Comparison of ENCODE assay signal across 8 cellular contexts in genomic region chr1:112391603-112391940, GRCh38. TPM values are rescaled to one million over a fixed set of nuclear protein-coding genes. Genes with fewer than 3 reads are reported as not detected.
DNase-seq lines count a peak whose midpoint lies in the region; ATAC-seq and TF ChIP-seq lines count a peak whose summit lies in the region.

No MANE protein-coding gene starts in this region.

- H3K4me1 Mint-ChIP-seq in activated CD4-positive, alpha-beta memory T cell treated with anti-CD3 and anti-CD28 coated beads, Interleukin-2, amount 10 ng/mL, durations not matched to agents 7 days and 5 days, result peaks cover 43% of the 10 kb centered on the region
- H3K4me1 Mint-ChIP-seq in activated CD4-positive, alpha-beta memory T cell treated with anti-CD3 and anti-CD28 coated beads for 36 hours (ENCODE audit: low read depth), result peaks cover 34% of the 10 kb centered on the region

- H3K9me3 ChIP-seq in mammary epithelial cell (replicated peaks; ENCODE audit: insufficient read depth, low read length) (no peaks in the 10 kb centered on the region), lung (ENCODE audit: control insufficient read depth in 2 of 2, insufficient read depth in 1 of 2, low read length in 1 of 2) (no peaks in the 10 kb centered on the region), tibial nerve (no peaks in the 10 kb centered on the region)

- H3K4me1 ChIP-seq in mammary epithelial cell (ENCODE audit: insufficient read depth, low read length) (peaks cover 39% of the 10 kb centered on the region), lung (ENCODE audit: control insufficient read depth in 2 of 2, insufficient read depth in 2 of 2, low read length in 2 of 2) (peaks cover 6 to 10% of the 10 kb centered on the region in 2 donors), tibial nerve (peaks cover 0 to 56% (median 25%) of the 10 kb centered on the region in 4 donors)

- H2AFZ ChIP-seq in mammary epithelial cell (ENCODE audit: low read depth, low read length), result peak overlapping the region; percentile 95

- no peaks in the 10 kb centered on the region for H3K36me3 ChIP-seq in mammary epithelial cell (ENCODE audit: insufficient read depth, low read length)
- H3K36me3 ChIP-seq in lung (ENCODE audit: control insufficient read depth in 2 of 2, insufficient read depth in 2 of 2, low read length in 2 of 2), result no peaks in the 10 kb centered on the region
- H3K36me3 ChIP-seq in tibial nerve, result no peaks in the 10 kb centered on the region

- intact Hi-C loops in activated CD4-positive, alpha-beta memory T cell treated with anti-CD3 and anti-CD28 coated beads for 36 hours (cut with micrococcal nuclease), result loop anchor here (1.0 kb wide), 1 partner anchor 75 kb away; no protein-coding TSS in a partner anchor
- intact Hi-C loops in mammary epithelial cell (cut with micrococcal nuclease), result loop anchor here (1.0 to 2.0 kb wide), 4 partner anchors 111 to 323 kb away; partner anchors contain the start of gene PPM1J

- H3K4me2 ChIP-seq in mammary epithelial cell (ENCODE audit: insufficient read depth, low read depth, low read length), result peak overlapping the region; percentile 78

- POLR2A ChIA-PET in activated CD4-positive, alpha-beta memory T cell treated with anti-CD3 and anti-CD28 coated beads, Interleukin-2, amount 10 ng/mL, durations not matched to agents 7 days and 5 days (lab: Charles Lee), result interaction anchor here (1.1 to 2.9 kb wide), 6 partner anchors 21 to 323 kb away, joined by 3 to 24 read pairs (median 4); partner anchors contain the start of genes CAPZA1, MOV10, PPM1J and ST7L
- POLR2A ChIA-PET in activated CD4-positive, alpha-beta memory T cell treated with anti-CD3 and anti-CD28 coated beads for 36 hours (lab: Charles Lee), result interaction anchor here (1.0 to 2.9 kb wide), 3 partner anchors 75 to 283 kb away, joined by 3 to 9 read pairs (median 4); partner anchors contain the start of genes MOV10 and WNT2B

- in situ Hi-C loops in mammary epithelial cell (cut with MboI; ENCODE audit: low sequenced_read_pairs in 2 of 2), result loop anchor here (5.0 to 10.0 kb wide), 6 partner anchors 73 to 316 kb away; partner anchors contain the start of genes CAPZA1 (in 2 of the 2), RHOC (in 2 of the 2) and ST7L (in 2 of the 2)

- TF ChIP-seq CTCF in mammary epithelial cell (conservative IDR thresholded peaks at IDR 0.05 in 1 of 2, IDR thresholded peaks at IDR 0.05 in 1 of 2; ENCODE audit: extremely low read depth in 1 of 2, insufficient read depth in 1 of 2, low read depth in 1 of 2, low read length in 2 of 2), result no peak
- TF ChIP-seq CTCF in lung (IDR thresholded peaks at IDR 0.05; ENCODE audit: control extremely low read depth, extremely low read depth), result no peak
- no peak for TF ChIP-seq CTCF in tibial nerve (IDR thresholded peaks at IDR 0.05)

- H3K27ac ChIP-seq in mammary epithelial cell (ENCODE audit: insufficient read depth, low read depth, low read length), result peak overlapping the region; percentile 52
- peak overlapping the region; percentile 38 to 86 for H3K27ac ChIP-seq in lung (ENCODE audit: low read depth in 1 of 2, low read length in 1 of 2)
- peak overlapping the region; percentile 68 to 98 (median 88) for H3K27ac ChIP-seq in tibial nerve

- CTCF ChIA-PET in activated CD4-positive, alpha-beta memory T cell treated with anti-CD3 and anti-CD28 coated beads, Interleukin-2, amount 10 ng/mL, durations not matched to agents 7 days and 5 days (lab: Charles Lee), result interaction anchor here (0.6 to 10.1 kb wide), 31 partner anchors 10 to 488 kb away, joined by 3 to 163 read pairs (median 6); partner anchors contain the start of genes PPM1J and ST7L
- CTCF ChIA-PET in activated CD4-positive, alpha-beta memory T cell treated with anti-CD3 and anti-CD28 coated beads for 36 hours (lab: Charles Lee), result interaction anchor here (0.7 to 7.6 kb wide), 23 partner anchors 10 to 412 kb away, joined by 3 to 203 read pairs (median 5); partner anchors contain the start of genes PPM1J and RHOC
- CTCF ChIA-PET in mammary epithelial cell (lab: Charles Lee; ENCODE audit: low non-redundant PET), result interaction anchor here (0.6 to 1.5 kb wide), 4 partner anchors 22 to 1728 kb away, joined by 3 to 10 read pairs (median 4); no protein-coding TSS in a partner anchor

- no peak overlapping the region for H3K27ac Mint-ChIP-seq in activated CD4-positive, alpha-beta memory T cell treated with anti-CD3 and anti-CD28 coated beads, Interleukin-2, amount 10 ng/mL, durations not matched to agents 7 days and 5 days
- H3K27ac Mint-ChIP-seq in activated CD4-positive, alpha-beta memory T cell treated with anti-CD3 and anti-CD28 coated beads for 36 hours, result no peak overlapping the region

- TF ChIP-seq EP300 in tibial nerve (IDR thresholded peaks at IDR 0.05), result no peak

- H3K9me3 Mint-ChIP-seq in activated CD4-positive, alpha-beta memory T cell treated with anti-CD3 and anti-CD28 coated beads, Interleukin-2, amount 10 ng/mL, durations not matched to agents 7 days and 5 days, result no peaks in the 10 kb centered on the region
- H3K9me3 Mint-ChIP-seq in activated CD4-positive, alpha-beta memory T cell treated with anti-CD3 and anti-CD28 coated beads for 36 hours, result no peaks in the 10 kb centered on the region

- peak overlapping the region; percentile 32 for H3K9ac ChIP-seq in mammary epithelial cell (ENCODE audit: insufficient read depth, low read length)

- DNase-seq in activated CD4-positive, alpha-beta memory T cell treated with anti-CD3 and anti-CD28 coated beads, Interleukin-2, amount 10 ng/mL, durations not matched to agents 7 days and 5 days, result no peak
- DNase-seq in activated CD4-positive, alpha-beta memory T cell treated with anti-CD3 and anti-CD28 coated beads for 36 hours, result no peak
- DNase-seq in mammary epithelial cell, result no peak
- DNase-seq in lung (ENCODE audit: low spot score), result peak; percentile 27
- DNase-seq in tibial nerve (ENCODE audit: low spot score in 2 of 2), result no peak
- no peak for DNase-seq in AG08396 (ENCODE audit: low spot score)
- no peak for DNase-seq in cerebellar cortex (ENCODE audit: low spot score)

- peaks cover 10% of the 10 kb centered on the region for H3K79me2 ChIP-seq in mammary epithelial cell (ENCODE audit: insufficient read depth, low read length)

- no peak for TF ChIP-seq POLR2A in tibial nerve (IDR thresholded peaks at IDR 0.05)

- dilution Hi-C loops in mammary epithelial cell (cut with HindIII; ENCODE audit: low sequenced_read_pairs), result no loop called here

- H3K36me3 Mint-ChIP-seq in activated CD4-positive, alpha-beta memory T cell treated with anti-CD3 and anti-CD28 coated beads, Interleukin-2, amount 10 ng/mL, durations not matched to agents 7 days and 5 days (ENCODE audit: low read depth), result no peaks in the 10 kb centered on the region
- no peaks in the 10 kb centered on the region for H3K36me3 Mint-ChIP-seq in activated CD4-positive, alpha-beta memory T cell treated with anti-CD3 and anti-CD28 coated beads for 36 hours

- BruUV-seq in mammary epithelial cell (replicated peaks; lab: Mats Ljungman, UMichigan), result no TSS peak

- H3K4me3 ChIP-seq in mammary epithelial cell (replicated peaks in 1 of 3; ENCODE audit: insufficient read depth in 1 of 3, low read depth in 2 of 3, low read length in 3 of 3), result peak overlapping the region; percentile 17 to 41 (median 38)
- H3K4me3 ChIP-seq in lung, result no peak overlapping the region
- peak overlapping the region in 3 of 4 donors; percentile 31 to 51 (median 38) for H3K4me3 ChIP-seq in tibial nerve

- H3K27me3 ChIP-seq in mammary epithelial cell (ENCODE audit: insufficient read depth, low read length), result no peaks in the 10 kb centered on the region
- H3K27me3 ChIP-seq in lung (ENCODE audit: control insufficient read depth, insufficient read depth), result no peaks in the 10 kb centered on the region
- H3K27me3 ChIP-seq in tibial nerve, result no peaks in the 10 kb centered on the region

- peak overlapping the region; percentile 62 for H3K4me3 Mint-ChIP-seq in activated CD4-positive, alpha-beta memory T cell treated with anti-CD3 and anti-CD28 coated beads, Interleukin-2, amount 10 ng/mL, durations not matched to agents 7 days and 5 days
- no peak overlapping the region for H3K4me3 Mint-ChIP-seq in activated CD4-positive, alpha-beta memory T cell treated with anti-CD3 and anti-CD28 coated beads for 36 hours

- 95% methylated on average over 11 of the region's 11 CpGs for WGBS in mammary epithelial cell (ENCODE audit: low coverage, missing lambda C conversion rate)
- 93 to 97% methylated on average over 11 of the region's 11 CpGs for WGBS in lung, 2 donors
- 90 to 94% methylated on average over 11 of the region's 11 CpGs for WGBS in tibial nerve, 2 donors

- peaks cover 7% of the 10 kb centered on the region for H3K27me3 Mint-ChIP-seq in activated CD4-positive, alpha-beta memory T cell treated with anti-CD3 and anti-CD28 coated beads, Interleukin-2, amount 10 ng/mL, durations not matched to agents 7 days and 5 days
- H3K27me3 Mint-ChIP-seq in activated CD4-positive, alpha-beta memory T cell treated with anti-CD3 and anti-CD28 coated beads for 36 hours, result peaks cover 19% of the 10 kb centered on the region

- H4K20me1 ChIP-seq in mammary epithelial cell (ENCODE audit: insufficient read depth, low read length), result no peaks in the 10 kb centered on the region

- no peak for ATAC-seq in lung (ENCODE audit: insufficient read depth, low FRiP score)
- ATAC-seq in GM18907 (IDR thresholded peaks at IDR 0.05; ENCODE audit: unreplicated experiment), result no peak

RNA-seq across cellular contexts. Expression of gene CTTNBP2NL, which starts 4.4 kb away (rescaled TPM):
- total RNA-seq in activated CD4-positive, alpha-beta memory T cell treated with anti-CD3 and anti-CD28 coated beads, Interleukin-2, amount 10 ng/mL, durations not matched to agents 7 days and 5 days, result 1 to 10 TPM; 3.4 to 3.6 TPM
- 1 to 10 TPM; 5.4 to 5.9 TPM for total RNA-seq in activated CD4-positive, alpha-beta memory T cell treated with anti-CD3 and anti-CD28 coated beads for 36 hours
- total RNA-seq in mammary epithelial cell, result 10 to 100 TPM; 19.3 to 45.5 TPM
- polyA plus RNA-seq in mammary epithelial cell, result 9.0 TPM
- polyA minus RNA-seq in mammary epithelial cell, result 10.5 TPM
- 10 to 100 TPM; 23.8 to 38.5 TPM for total RNA-seq in lung
- 10 to 100 TPM in 1 of 2 donors, 1 to 10 TPM in 1; 9.0 to 10.1 TPM for polyA plus RNA-seq in lung
- total RNA-seq in tibial nerve, result 10 to 100 TPM; 18.8 to 28.0 (median 20.8) TPM
